ENCODE assay signal across 8 cellular contexts in the genomic region with DNA sequence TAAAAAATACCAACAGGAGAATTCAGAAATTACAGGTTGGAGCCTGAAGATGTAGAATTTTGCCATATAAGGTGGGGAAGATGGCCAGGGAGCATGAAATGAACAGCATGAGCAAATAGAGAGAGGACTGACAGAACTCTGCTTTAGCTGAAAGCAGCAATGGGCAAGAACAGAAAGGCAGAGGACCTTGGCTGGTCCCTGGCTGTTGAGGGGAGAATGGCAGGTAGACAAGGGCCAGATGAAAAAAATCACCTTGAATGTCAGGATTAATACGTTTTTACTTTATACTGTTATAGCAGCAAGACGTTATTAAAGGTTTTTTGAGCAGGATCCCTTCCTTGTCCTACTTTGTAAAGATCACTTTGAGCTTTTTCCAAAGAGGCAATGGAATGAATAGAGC. TPM values are rescaled to one million over a fixed set of nuclear protein-coding genes. Genes with fewer than 3 reads are reported as not detected.
DNase-seq lines count a peak whose midpoint lies in the region; ATAC-seq and TF ChIP-seq lines count a peak whose summit lies in the region.

No MANE protein-coding gene starts in this region.

- peaks cover 26% of the 10 kb centered on the region for H3K4me1 Mint-ChIP-seq in nephron

- peaks cover 18% of the 10 kb centered on the region for H3K36me3 Mint-ChIP-seq in nephron (ENCODE audit: low read depth)

- peak overlapping the region; percentile 99 to 100 (median 100) for H3K27ac Mint-ChIP-seq in nephron

- no peaks in the 10 kb centered on the region for H3K9me3 Mint-ChIP-seq in nephron

- ATAC-seq in HG03342 (IDR thresholded peaks at IDR 0.05; ENCODE audit: unreplicated experiment) = no peak

- peak; percentile 62 for DNase-seq in NAMALWA (ENCODE audit: low spot score)
- peak; percentile 20 for DNase-seq in cerebellum (ENCODE audit: low spot score)
- no peak for DNase-seq in effector CD4-positive, alpha-beta T cell
- no peak for DNase-seq in hypothalamus (lab: John Stamatoyannopoulos, UW)
- no peak for DNase-seq in activated CD4-positive, CD25-positive, alpha-beta regulatory T cell (lab: John Stamatoyannopoulos, UW)

- peak overlapping the region; percentile 93 to 96 (median 96) for H3K4me3 Mint-ChIP-seq in nephron

- peak; percentile 36; the same call in 1 of the 3 replicates for TF ChIP-seq CTCF in GM12872 (IDR thresholded peaks at IDR 0.05; ENCODE audit: insufficient read depth, low read depth, low read length)
- TF ChIP-seq CTCF in nephron (IDR thresholded peaks at IDR 0.05; ENCODE audit: unreplicated experiment in 3 of 3) = no peak

- no peaks in the 10 kb centered on the region for H3K27me3 Mint-ChIP-seq in nephron (ENCODE audit: low read depth)

RNA-seq across cellular contexts. Expression of a gene that starts 1.0 kb away (rescaled TPM):
- 29.9 TPM for total RNA-seq in cerebellum

RNA-seq across cellular contexts. Expression of a gene that starts 12.1 kb away (rescaled TPM):
- total RNA-seq in cerebellum = 19.5 TPM

RNA-seq across cellular contexts. Expression of a gene that starts 34.4 kb away (rescaled TPM):
- 6.9 TPM for total RNA-seq in cerebellum

Comparison
In these comparisons a context has a peak if more than half of its experiments do, and no peak if none do; other contexts are left out.
1. DNase-seq: peak in NAMALWA (single experiment) and cerebellum (single experiment); none in effector CD4-positive, alpha-beta T cell (single experiment), hypothalamus (0 of 51) and activated CD4-positive, CD25-positive, alpha-beta regulatory T cell (0 of 4).